9 cellular contexts compared by ENCODE assay signal in genomic region chr15:70091649-70092461, GRCh38. TPM values are rescaled to one million over a fixed set of nuclear protein-coding genes. Genes with fewer than 3 reads are reported as not detected.
DNase-seq lines count a peak whose midpoint lies in the region; ATAC-seq, FAIRE-seq and TF ChIP-seq lines count a peak whose summit lies in the region.
"Had no signal": no experiment of that assay in that cellular context is flagged by ENCODE, and none has a peak within 500 bp of the region (broad histone marks: within the 10 kb centered on the region; RNA-seq: fewer than 3 reads in every experiment).

No MANE protein-coding gene starts in this region.

- TF ChIP-seq POLR2A in H54 (IDR thresholded peaks at IDR 0.05; ENCODE audit: low read depth, low read length) = no peak

- H3K27ac Mint-ChIP-seq in activated T-helper 1 cell treated with anti-CD3 and anti-CD28 coated beads, Interleukin-12 subunit alpha, Interleukin-12 subunit beta, Interleukin-2, Interleukin-4 antibody, amounts not matched to agents 30 ng/mL and 10 ng/mL and 1 ng/mL, durations not matched to agents 14 hours and 24 hours and 36 hours = peak overlapping the region; percentile 1
- peak overlapping the region; percentile 4 for H3K27ac Mint-ChIP-seq in mesothelial cell of epicardium

- ATAC-seq in GM19452 (IDR thresholded peaks at IDR 0.05; ENCODE audit: unreplicated experiment) (no peak), GM18502 (IDR thresholded peaks at IDR 0.05; ENCODE audit: poor library complexity, unreplicated experiment) (no peak)

- H3K36me3 Mint-ChIP-seq in activated T-helper 1 cell treated with anti-CD3 and anti-CD28 coated beads, Interleukin-12 subunit alpha, Interleukin-12 subunit beta, Interleukin-2, Interleukin-4 antibody, amounts not matched to agents 30 ng/mL and 10 ng/mL and 1 ng/mL, durations not matched to agents 14 hours and 24 hours and 36 hours (ENCODE audit: low read depth) = peaks cover 70% of the 10 kb centered on the region
- peaks cover 21% of the 10 kb centered on the region for H3K36me3 Mint-ChIP-seq in mesothelial cell of epicardium

- peaks cover 83% of the 10 kb centered on the region for H3K4me1 Mint-ChIP-seq in activated T-helper 1 cell treated with anti-CD3 and anti-CD28 coated beads, Interleukin-12 subunit alpha, Interleukin-12 subunit beta, Interleukin-2, Interleukin-4 antibody, amounts not matched to agents 30 ng/mL and 10 ng/mL and 1 ng/mL, durations not matched to agents 14 hours and 24 hours and 36 hours (ENCODE audit: low read depth)
- H3K4me1 Mint-ChIP-seq in mesothelial cell of epicardium = peaks cover 76% of the 10 kb centered on the region

- intact Hi-C loops in activated T-helper 1 cell treated with anti-CD3 and anti-CD28 coated beads, Interleukin-12 subunit alpha, Interleukin-12 subunit beta, Interleukin-2, Interleukin-4 antibody, amounts not matched to agents 30 ng/mL and 10 ng/mL and 1 ng/mL, durations not matched to agents 14 hours and 24 hours and 36 hours (cut with micrococcal nuclease) = loop anchor here (10.0 kb wide), 2 partner anchors 117 to 1297 kb away; no protein-coding TSS in a partner anchor

- peak; percentile 75 for DNase-seq in COLO668 (lab: John Stamatoyannopoulos, UW; ENCODE audit: unreplicated experiment)
- peak; percentile 63 for DNase-seq in NCI-H2029 (lab: John Stamatoyannopoulos, UW)
- no peak for DNase-seq in activated T-helper 1 cell treated with anti-CD3 and anti-CD28 coated beads, Interleukin-12 subunit alpha, Interleukin-12 subunit beta, Interleukin-2, Interleukin-4 antibody, amounts not matched to agents 30 ng/mL and 10 ng/mL and 1 ng/mL, durations not matched to agents 14 hours and 24 hours and 36 hours (ENCODE audit: low spot score)
- no peak for DNase-seq in mesothelial cell of epicardium (ENCODE audit: low spot score in 2 of 2, unreplicated experiment in 2 of 2)
- DNase-seq in NK-92 treated with Interleukin-12 subunit alpha and Interleukin-12 subunit beta, amount 100 ng/mL, for 24 hours (lab: John Stamatoyannopoulos, UW) = no peak
- no peak for DNase-seq in H54 (ENCODE audit: insufficient read length, low spot score)

- H3K9me3 Mint-ChIP-seq in activated T-helper 1 cell treated with anti-CD3 and anti-CD28 coated beads, Interleukin-12 subunit alpha, Interleukin-12 subunit beta, Interleukin-2, Interleukin-4 antibody, amounts not matched to agents 30 ng/mL and 10 ng/mL and 1 ng/mL, durations not matched to agents 14 hours and 24 hours and 36 hours = no peaks in the 10 kb centered on the region
- H3K9me3 Mint-ChIP-seq in mesothelial cell of epicardium = no peaks in the 10 kb centered on the region

- TF ChIP-seq CTCF in mesothelial cell of epicardium (IDR thresholded peaks at IDR 0.05; ENCODE audit: unreplicated experiment) = no peak

- no peaks in the 10 kb centered on the region for H3K27me3 Mint-ChIP-seq in activated T-helper 1 cell treated with anti-CD3 and anti-CD28 coated beads, Interleukin-12 subunit alpha, Interleukin-12 subunit beta, Interleukin-2, Interleukin-4 antibody, amounts not matched to agents 30 ng/mL and 10 ng/mL and 1 ng/mL, durations not matched to agents 14 hours and 24 hours and 36 hours (ENCODE audit: insufficient read depth)
- no peaks in the 10 kb centered on the region for H3K27me3 Mint-ChIP-seq in mesothelial cell of epicardium (ENCODE audit: low read depth)

- peak overlapping the region; percentile 98 for H3K4me3 Mint-ChIP-seq in activated T-helper 1 cell treated with anti-CD3 and anti-CD28 coated beads, Interleukin-12 subunit alpha, Interleukin-12 subunit beta, Interleukin-2, Interleukin-4 antibody, amounts not matched to agents 30 ng/mL and 10 ng/mL and 1 ng/mL, durations not matched to agents 14 hours and 24 hours and 36 hours
- H3K4me3 Mint-ChIP-seq in mesothelial cell of epicardium = peak overlapping the region; percentile 99

- FAIRE-seq in H54 (lab: Jason Lieb, UNC) = no peak
- FAIRE-seq: GM18507 had no signal

RNA-seq across cellular contexts. Expression of gene TLE3, which starts 5.9 kb away (rescaled TPM):
- 123 and 126 TPM in 2 replicates for total RNA-seq in activated T-helper 1 cell treated with anti-CD3 and anti-CD28 coated beads, Interleukin-12 subunit alpha, Interleukin-12 subunit beta, Interleukin-2, Interleukin-4 antibody, amounts not matched to agents 30 ng/mL and 10 ng/mL and 1 ng/mL, durations not matched to agents 14 hours and 24 hours and 36 hours
- total RNA-seq in mesothelial cell of epicardium = 147 to 165 TPM (median 156 TPM) in 3 replicates

Comparison
In these comparisons a context has a peak if more than half of its experiments do, and no peak if none do; other contexts are left out.
1. DNase-seq: peak in COLO668 (single experiment) and NCI-H2029 (single experiment); none in activated T-helper 1 cell treated with anti-CD3 and anti-CD28 coated beads, Interleukin-12 subunit alpha, Interleukin-12 subunit beta, Interleukin-2, Interleukin-4 antibody, amounts not matched to agents 30 ng/mL and 10 ng/mL and 1 ng/mL, durations not matched to agents 14 hours and 24 hours and 36 hours (single experiment), mesothelial cell of epicardium (0 of 2), NK-92 treated with Interleukin-12 subunit alpha and Interleukin-12 subunit beta, amount 100 ng/mL, for 24 hours (single experiment) and H54 (single experiment).